8 cellular contexts compared by ENCODE assay signal in genomic region chrX:103309860-103310591, GRCh38. TPM values are rescaled to one million over a fixed set of nuclear protein-coding genes. Genes with fewer than 3 reads are reported as not detected.
DNase-seq lines count a peak whose midpoint lies in the region; ATAC-seq lines count a peak whose summit lies in the region.

No MANE protein-coding gene starts in this region.

- peak overlapping the region in 4 of 5 donors; percentile 53 to 59 (median 56) for H3K4me3 ChIP-seq in subcutaneous abdominal adipose tissue (ENCODE audit: low read depth in 1 of 5, low read length in 5 of 5)

- H3K27me3 ChIP-seq in subcutaneous abdominal adipose tissue (ENCODE audit: control insufficient read depth in 5 of 5, insufficient read depth in 4 of 5, low read length in 5 of 5): peaks cover 13 to 21% (median 15%) of the 10 kb centered on the region in 5 donors

- H3K4me3 Mint-ChIP-seq in activated T-helper 17 cell treated with anti-CD3 and anti-CD28 coated beads, Interleukin-2, amount 50 U/mL, for 72 hours: peak overlapping the region; percentile 28
- H3K4me3 Mint-ChIP-seq in immature natural killer cell: peak overlapping the region; percentile 32 to 63 (median 51)

- H3K27ac Mint-ChIP-seq in activated T-helper 17 cell treated with anti-CD3 and anti-CD28 coated beads, Interleukin-2, amount 50 U/mL, for 72 hours: no peak overlapping the region
- peak overlapping the region in 2 of 6 donors; percentile 7 to 64 for H3K27ac Mint-ChIP-seq in immature natural killer cell

- H3K9ac ChIP-seq in subcutaneous abdominal adipose tissue (ENCODE audit: low read length in 5 of 5): no peak overlapping the region

- peak; percentile 3 for DNase-seq in activated CD4-positive, alpha-beta T cell treated with anti-CD3 and anti-CD28 coated beads for 48 hours
- no peak for DNase-seq in activated CD4-positive, alpha-beta T cell treated with anti-CD3 and anti-CD28 coated beads for 1 hour
- DNase-seq in immature natural killer cell (peak; percentile 1 to 7 (median 2)), A172 (ENCODE audit: low spot score) (no peak), SK-N-DZ (ENCODE audit: low spot score) (no peak)

- no peaks in the 10 kb centered on the region for H3K9me3 ChIP-seq in subcutaneous abdominal adipose tissue (ENCODE audit: control insufficient read depth in 5 of 5, low read length in 5 of 5)

- no peaks in the 10 kb centered on the region for H3K36me3 Mint-ChIP-seq in activated T-helper 17 cell treated with anti-CD3 and anti-CD28 coated beads, Interleukin-2, amount 50 U/mL, for 72 hours (ENCODE audit: low read depth)
- H3K36me3 Mint-ChIP-seq in immature natural killer cell: peaks cover 0 to 3% (median 3%) of the 10 kb centered on the region in 3 donors

- H3K4me1 Mint-ChIP-seq in activated T-helper 17 cell treated with anti-CD3 and anti-CD28 coated beads, Interleukin-2, amount 50 U/mL, for 72 hours: no peaks in the 10 kb centered on the region
- peaks cover 0 to 7% of the 10 kb centered on the region in 2 donors for H3K4me1 Mint-ChIP-seq in immature natural killer cell

- peaks cover 0 to 9% (median 4%) of the 10 kb centered on the region in 5 donors for H3K4me1 ChIP-seq in subcutaneous abdominal adipose tissue (ENCODE audit: control insufficient read depth in 5 of 5, insufficient read depth in 5 of 5, low read length in 5 of 5)

- no peak overlapping the region for H3K27ac ChIP-seq in subcutaneous abdominal adipose tissue (ENCODE audit: low read depth, low read length)

- no peaks in the 10 kb centered on the region for H3K27me3 Mint-ChIP-seq in activated T-helper 17 cell treated with anti-CD3 and anti-CD28 coated beads, Interleukin-2, amount 50 U/mL, for 72 hours
- H3K27me3 Mint-ChIP-seq in immature natural killer cell (ENCODE audit: low read depth in 3 of 3): peaks cover 6 to 14% (median 13%) of the 10 kb centered on the region in 3 donors

- ATAC-seq in activated T-helper 17 cell treated with anti-CD3 and anti-CD28 coated beads, Interleukin-2, amount 50 U/mL, for 72 hours (replicated peaks): peak; percentile 15
- ATAC-seq in HG02642 (IDR thresholded peaks at IDR 0.05; ENCODE audit: poor library complexity, unreplicated experiment): no peak

- no peaks in the 10 kb centered on the region for H3K9me3 Mint-ChIP-seq in activated T-helper 17 cell treated with anti-CD3 and anti-CD28 coated beads, Interleukin-2, amount 50 U/mL, for 72 hours
- peaks cover 0 to 2% (median 0%) of the 10 kb centered on the region in 6 donors for H3K9me3 Mint-ChIP-seq in immature natural killer cell

- no peaks in the 10 kb centered on the region for H3K36me3 ChIP-seq in subcutaneous abdominal adipose tissue (ENCODE audit: control insufficient read depth in 5 of 5, insufficient read depth in 5 of 5, low read length in 5 of 5)

RNA-seq across cellular contexts. Expression of gene BEX2, which starts 0.8 kb away (rescaled TPM):
- total RNA-seq in activated T-helper 17 cell treated with anti-CD3 and anti-CD28 coated beads, Interleukin-2, amount 50 U/mL, for 72 hours: 1 to 10 TPM; 4.8 to 7.4 TPM
- 10 to 100 TPM; 37.5 to 59.6 (median 38.2) TPM for polyA plus RNA-seq in immature natural killer cell
- 0.76 and 2.6 TPM in 2 replicates for total RNA-seq in A172 (2014; rRNA removed; shearing (Covaris generic))
- 40.0 and 40.8 TPM in 2 replicates for polyA plus RNA-seq in SK-N-DZ (2014; cell fraction: cytosol; rRNA removed)
- 23.7 and 31.8 TPM in 2 replicates for polyA plus RNA-seq in SK-N-DZ (2014; cell fraction: nucleus; rRNA removed)

RNA-seq across cellular contexts. Expression of gene TCEAL7, which starts 20.0 kb away (rescaled TPM):
- total RNA-seq in activated T-helper 17 cell treated with anti-CD3 and anti-CD28 coated beads, Interleukin-2, amount 50 U/mL, for 72 hours: not detected
- polyA plus RNA-seq in immature natural killer cell: not detected
- total RNA-seq in A172 (2014; rRNA removed; shearing (Covaris generic)): 16.6 and 29.0 TPM in 2 replicates
- polyA plus RNA-seq in SK-N-DZ (2014; cell fraction: cytosol; rRNA removed): 68.2 and 83.1 TPM in 2 replicates
- 41.4 and 42.5 TPM in 2 replicates for polyA plus RNA-seq in SK-N-DZ (2014; cell fraction: nucleus; rRNA removed)

RNA-seq across cellular contexts. Expression of gene TCEAL5, which starts 33.5 kb away (rescaled TPM):
- total RNA-seq in activated T-helper 17 cell treated with anti-CD3 and anti-CD28 coated beads, Interleukin-2, amount 50 U/mL, for 72 hours: not detected
- polyA plus RNA-seq in immature natural killer cell: not detected
- total RNA-seq in A172 (2014; rRNA removed; shearing (Covaris generic)): not detected in 2 replicates
- polyA plus RNA-seq in SK-N-DZ (2014; cell fraction: cytosol; rRNA removed): 1.7 and 1.8 TPM in 2 replicates
- 0.34 and 0.49 TPM in 2 replicates for polyA plus RNA-seq in SK-N-DZ (2014; cell fraction: nucleus; rRNA removed)

RNA-seq across cellular contexts. Expression of gene TCEAL9, which starts 46.3 kb away (rescaled TPM):
- 1 to 10 TPM in 1 of 2 donors, under 1 TPM in 1; 0.73 to 1.1 TPM for total RNA-seq in activated T-helper 17 cell treated with anti-CD3 and anti-CD28 coated beads, Interleukin-2, amount 50 U/mL, for 72 hours
- 1 to 10 TPM in 1 of 3 donors, under 1 TPM in 1, not detected in 1; 0.79 to 3.2 TPM for polyA plus RNA-seq in immature natural killer cell
- total RNA-seq in A172 (2014; rRNA removed; shearing (Covaris generic)): 166 and 199 TPM in 2 replicates
- polyA plus RNA-seq in SK-N-DZ (2014; cell fraction: cytosol; rRNA removed): 35.8 and 54.6 TPM in 2 replicates
- 20.7 and 32.7 TPM in 2 replicates for polyA plus RNA-seq in SK-N-DZ (2014; cell fraction: nucleus; rRNA removed)

RNA-seq across cellular contexts. Expression of gene TCEAL8, which starts 55.1 kb away (rescaled TPM):
- 10 to 100 TPM; 22.8 to 25.6 TPM for total RNA-seq in activated T-helper 17 cell treated with anti-CD3 and anti-CD28 coated beads, Interleukin-2, amount 50 U/mL, for 72 hours
- polyA plus RNA-seq in immature natural killer cell: 100 to 1,000 TPM in 2 of 3 donors, 10 to 100 TPM in 1; 85.7 to 118 (median 105) TPM
- 60.7 and 64.9 TPM in 2 replicates for total RNA-seq in A172 (2014; rRNA removed; shearing (Covaris generic))
- 50.4 and 54.6 TPM in 2 replicates for polyA plus RNA-seq in SK-N-DZ (2014; cell fraction: cytosol; rRNA removed)
- polyA plus RNA-seq in SK-N-DZ (2014; cell fraction: nucleus; rRNA removed): 30.3 and 31.0 TPM in 2 replicates

Comparison
In these comparisons a context has a peak if more than half of its experiments do, and no peak if none do; other contexts are left out.
1. DNase-seq: peak in activated CD4-positive, alpha-beta T cell treated with anti-CD3 and anti-CD28 coated beads for 48 hours (single experiment) and immature natural killer cell (3 of 3); none in activated CD4-positive, alpha-beta T cell treated with anti-CD3 and anti-CD28 coated beads for 1 hour (single experiment), A172 (single experiment) and SK-N-DZ (single experiment).
2. RNA of gene TCEAL7, which starts 20.0 kb away (total RNA-seq): 16.6 to 29.0 TPM in A172; not detected in activated T-helper 17 cell treated with anti-CD3 and anti-CD28 coated beads, Interleukin-2, amount 50 U/mL, for 72 hours; every median in the first group is over 10 times any median in the second.